ENCODE assay signal across 1 cellular context in genomic region chr2:71331581-71332412, GRCh38.
TF ChIP-seq lines count a peak whose summit lies in the region.

Gene ZNF638, plus strand, starts transcription at chr2:71331782. Its CDS starts 17,173 bp downstream, at chr2:71348955.

TF ChIP-seq in HEK293, 187 proteins besides CTCF, POLR2A, EP300 and RAD21 (continued from another document and continues in another):
- TF ChIP-seq YY2 (tag by site-specific recombination; IDR thresholded peaks at IDR 0.05) (no peak), HOXA7 (CRISPR knock-in tag; IDR thresholded peaks at IDR 0.05; ENCODE audit: borderline replicate concordance) (no peak), ZNF654 (tag by site-specific recombination; IDR thresholded peaks at IDR 0.05; ENCODE audit: low read depth) (peak; percentile 10; the same call in 1 of the 2 replicates), ZNF626 (tag by site-specific recombination; IDR thresholded peaks at IDR 0.05) (no peak), ZBTB1 (tag by site-specific recombination; IDR thresholded peaks at IDR 0.05) (no peak), ZNF707 (tag by site-specific recombination; IDR thresholded peaks at IDR 0.05) (no peak), ZNF621 (tag by site-specific recombination; IDR thresholded peaks at IDR 0.05) (no peak), ZFP69B (tag by site-specific recombination; IDR thresholded peaks at IDR 0.05) (no peak), PBX3 (CRISPR knock-in tag; IDR thresholded peaks at IDR 0.05) (peak; percentile 75), ZNF398 (tag by site-specific recombination; IDR thresholded peaks at IDR 0.05) (no peak), ZNF48 (tag by site-specific recombination; IDR thresholded peaks at IDR 0.05) (no peak), PRDM1 (tag by site-specific recombination; IDR thresholded peaks at IDR 0.05) (no peak), ZXDB (tag by site-specific recombination; IDR thresholded peaks at IDR 0.05) (peak; percentile 66), ZNF157 (tag by site-specific recombination; IDR thresholded peaks at IDR 0.05) (no peak), IKZF3 (tag by site-specific recombination; IDR thresholded peaks at IDR 0.05) (0 out of 2 replicates have a peak, but pooled peaks have one; percentile 51), ZNF114 (tag by site-specific recombination; IDR thresholded peaks at IDR 0.05) (no peak), OSR2 (tag by site-specific recombination; IDR thresholded peaks at IDR 0.05) (no peak), ZNF239 (tag by site-specific recombination; IDR thresholded peaks at IDR 0.05) (no peak), ZNF16 (tag by site-specific recombination; IDR thresholded peaks at IDR 0.05; ENCODE audit: low read depth) (no peak), ZNF629 (tag by site-specific recombination; IDR thresholded peaks at IDR 0.05) (0 out of 2 replicates have a peak, but pooled peaks have one; percentile 3), ZNF701 (tag by site-specific recombination; IDR thresholded peaks at IDR 0.05) (no peak), ZNF155 (tag by site-specific recombination; IDR thresholded peaks at IDR 0.05) (no peak), MYNN (tag by site-specific recombination; IDR thresholded peaks at IDR 0.05; ENCODE audit: borderline replicate concordance) (no peak), ZNF76 (tag by site-specific recombination; IDR thresholded peaks at IDR 0.05; ENCODE audit: borderline replicate concordance, low read depth) (0 out of 2 replicates have a peak, but pooled peaks have one; percentile 64), ZNF302 (tag by site-specific recombination; IDR thresholded peaks at IDR 0.05; ENCODE audit: low read depth) (no peak), ZNF37A (tag by site-specific recombination; IDR thresholded peaks at IDR 0.05) (no peak), ZNF335 (tag by site-specific recombination; conservative IDR thresholded peaks at IDR 0.05) (peak; percentile 83), ZNF449 (tag by site-specific recombination; IDR thresholded peaks at IDR 0.05) (no peak), ZNF19 (tag by site-specific recombination; IDR thresholded peaks at IDR 0.05; ENCODE audit: low read depth) (no peak), ZNF18 (tag by site-specific recombination; IDR thresholded peaks at IDR 0.05) (no peak), ZNF544 (tag by site-specific recombination; IDR thresholded peaks at IDR 0.05) (no peak), PATZ1 (tag by site-specific recombination; IDR thresholded peaks at IDR 0.05) (peak; percentile 75), ZSCAN4 (tag by site-specific recombination; IDR thresholded peaks at IDR 0.05) (no peak), ZNF214 (tag by site-specific recombination; IDR thresholded peaks at IDR 0.05; ENCODE audit: borderline replicate concordance) (no peak), ZNF791 (tag by site-specific recombination; IDR thresholded peaks at IDR 0.05) (no peak), ZNF624 (tag by site-specific recombination; IDR thresholded peaks at IDR 0.05) (no peak), FEZF1 (tag by site-specific recombination; IDR thresholded peaks at IDR 0.05) (no peak), ZNF121 (tag by site-specific recombination; IDR thresholded peaks at IDR 0.05) (0 out of 2 replicates have a peak, but pooled peaks have one; percentile 51), ZNF433 (tag by site-specific recombination; IDR thresholded peaks at IDR 0.05; ENCODE audit: low read depth) (no peak), KLF10 (tag by site-specific recombination; IDR thresholded peaks at IDR 0.05) (no peak), ZFHX2 (tag by site-specific recombination; conservative IDR thresholded peaks at IDR 0.05) (peak; percentile 7; the same call in 1 of the 2 replicates), ZNF23 (tag by site-specific recombination; IDR thresholded peaks at IDR 0.05; ENCODE audit: borderline replicate concordance) (no peak), ZSCAN23 (tag by site-specific recombination; IDR thresholded peaks at IDR 0.05) (no peak)
- TF ChIP-seq, protein P1, sequence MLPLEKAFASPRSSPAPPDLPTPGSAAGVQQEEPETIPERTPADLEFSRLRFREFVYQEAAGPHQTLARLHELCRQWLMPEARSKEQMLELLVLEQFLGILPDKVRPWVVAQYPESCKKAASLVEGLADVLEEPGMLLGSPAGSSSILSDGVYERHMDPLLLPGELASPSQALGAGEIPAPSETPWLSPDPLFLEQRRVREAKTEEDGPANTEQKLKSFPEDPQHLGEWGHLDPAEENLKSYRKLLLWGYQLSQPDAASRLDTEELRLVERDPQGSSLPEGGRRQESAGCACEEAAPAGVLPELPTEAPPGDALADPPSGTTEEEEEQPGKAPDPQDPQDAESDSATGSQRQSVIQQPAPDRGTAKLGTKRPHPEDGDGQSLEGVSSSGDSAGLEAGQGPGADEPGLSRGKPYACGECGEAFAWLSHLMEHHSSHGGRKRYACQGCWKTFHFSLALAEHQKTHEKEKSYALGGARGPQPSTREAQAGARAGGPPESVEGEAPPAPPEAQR (tag by site-specific recombination; IDR thresholded peaks at IDR 0.05), result no peak
- TF ChIP-seq, protein P2, sequence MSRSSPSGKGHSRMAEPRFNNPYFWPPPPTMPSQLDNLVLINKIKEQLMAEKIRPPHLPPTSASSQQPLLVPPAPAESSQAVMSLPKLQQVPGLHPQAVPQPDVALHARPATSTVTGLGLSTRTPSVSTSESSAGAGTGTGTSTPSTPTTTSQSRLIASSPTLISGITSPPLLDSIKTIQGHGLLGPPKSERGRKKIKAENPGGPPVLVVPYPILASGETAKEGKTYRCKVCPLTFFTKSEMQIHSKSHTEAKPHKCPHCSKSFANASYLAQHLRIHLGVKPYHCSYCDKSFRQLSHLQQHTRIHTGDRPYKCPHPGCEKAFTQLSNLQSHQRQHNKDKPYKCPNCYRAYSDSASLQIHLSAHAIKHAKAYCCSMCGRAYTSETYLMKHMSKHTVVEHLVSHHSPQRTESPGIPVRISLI (tag by site-specific recombination; IDR thresholded peaks at IDR 0.05), result peak; percentile 6; the same call in 1 of the 2 replicates
- TF ChIP-seq, protein P3, sequence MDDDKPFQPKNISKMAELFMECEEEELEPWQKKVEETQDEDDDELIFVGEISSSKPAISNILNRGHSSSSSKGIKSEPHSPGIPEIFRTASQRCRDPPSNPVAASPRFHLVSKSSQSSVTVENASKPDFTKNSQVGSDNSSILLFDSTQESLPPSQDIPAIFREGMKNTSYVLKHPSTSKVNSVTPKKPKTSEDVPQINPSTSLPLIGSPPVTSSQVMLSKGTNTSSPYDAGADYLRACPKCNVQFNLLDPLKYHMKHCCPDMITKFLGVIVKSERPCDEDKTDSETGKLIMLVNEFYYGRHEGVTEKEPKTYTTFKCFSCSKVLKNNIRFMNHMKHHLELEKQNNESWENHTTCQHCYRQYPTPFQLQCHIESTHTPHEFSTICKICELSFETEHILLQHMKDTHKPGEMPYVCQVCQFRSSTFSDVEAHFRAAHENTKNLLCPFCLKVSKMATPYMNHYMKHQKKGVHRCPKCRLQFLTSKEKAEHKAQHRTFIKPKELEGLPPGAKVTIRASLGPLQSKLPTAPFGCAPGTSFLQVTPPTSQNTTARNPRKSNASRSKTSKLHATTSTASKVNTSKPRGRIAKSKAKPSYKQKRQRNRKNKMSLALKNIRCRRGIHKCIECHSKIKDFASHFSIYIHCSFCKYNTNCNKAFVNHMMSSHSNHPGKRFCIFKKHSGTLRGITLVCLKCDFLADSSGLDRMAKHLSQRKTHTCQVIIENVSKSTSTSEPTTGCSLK (tag by site-specific recombination; IDR thresholded peaks at IDR 0.05), result no peak
- TF ChIP-seq, protein P4, sequence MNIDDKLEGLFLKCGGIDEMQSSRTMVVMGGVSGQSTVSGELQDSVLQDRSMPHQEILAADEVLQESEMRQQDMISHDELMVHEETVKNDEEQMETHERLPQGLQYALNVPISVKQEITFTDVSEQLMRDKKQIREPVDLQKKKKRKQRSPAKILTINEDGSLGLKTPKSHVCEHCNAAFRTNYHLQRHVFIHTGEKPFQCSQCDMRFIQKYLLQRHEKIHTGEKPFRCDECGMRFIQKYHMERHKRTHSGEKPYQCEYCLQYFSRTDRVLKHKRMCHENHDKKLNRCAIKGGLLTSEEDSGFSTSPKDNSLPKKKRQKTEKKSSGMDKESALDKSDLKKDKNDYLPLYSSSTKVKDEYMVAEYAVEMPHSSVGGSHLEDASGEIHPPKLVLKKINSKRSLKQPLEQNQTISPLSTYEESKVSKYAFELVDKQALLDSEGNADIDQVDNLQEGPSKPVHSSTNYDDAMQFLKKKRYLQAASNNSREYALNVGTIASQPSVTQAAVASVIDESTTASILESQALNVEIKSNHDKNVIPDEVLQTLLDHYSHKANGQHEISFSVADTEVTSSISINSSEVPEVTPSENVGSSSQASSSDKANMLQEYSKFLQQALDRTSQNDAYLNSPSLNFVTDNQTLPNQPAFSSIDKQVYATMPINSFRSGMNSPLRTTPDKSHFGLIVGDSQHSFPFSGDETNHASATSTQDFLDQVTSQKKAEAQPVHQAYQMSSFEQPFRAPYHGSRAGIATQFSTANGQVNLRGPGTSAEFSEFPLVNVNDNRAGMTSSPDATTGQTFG (tag by site-specific recombination; IDR thresholded peaks at IDR 0.05; ENCODE audit: borderline replicate concordance), result no peak
- TF ChIP-seq, protein P5, sequence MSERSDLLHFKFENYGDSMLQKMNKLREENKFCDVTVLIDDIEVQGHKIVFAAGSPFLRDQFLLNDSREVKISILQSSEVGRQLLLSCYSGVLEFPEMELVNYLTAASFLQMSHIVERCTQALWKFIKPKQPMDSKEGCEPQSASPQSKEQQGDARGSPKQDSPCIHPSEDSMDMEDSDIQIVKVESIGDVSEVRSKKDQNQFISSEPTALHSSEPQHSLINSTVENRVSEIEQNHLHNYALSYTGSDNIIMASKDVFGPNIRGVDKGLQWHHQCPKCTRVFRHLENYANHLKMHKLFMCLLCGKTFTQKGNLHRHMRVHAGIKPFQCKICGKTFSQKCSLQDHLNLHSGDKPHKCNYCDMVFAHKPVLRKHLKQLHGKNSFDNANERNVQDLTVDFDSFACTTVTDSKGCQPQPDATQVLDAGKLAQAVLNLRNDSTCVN (tag by site-specific recombination; optimal IDR thresholded peaks at IDR 0.05), result peak; percentile 68
